ENCODE assay signal across 8 cellular contexts in genomic region chr12:27237790-27238771, GRCh38. TPM values are rescaled to one million over a fixed set of nuclear protein-coding genes. Genes with fewer than 3 reads are reported as not detected.
A peak's percentile ranks its signal among the peaks of the same experiment; 100 is the strongest.
DNase-seq lines count a peak whose midpoint lies in the region; ATAC-seq, FAIRE-seq and TF ChIP-seq lines count a peak whose summit lies in the region.

No MANE protein-coding gene starts in this region.

- no peak for TF ChIP-seq EP300 in gastroesophageal sphincter (IDR thresholded peaks at IDR 0.05)

- peak; percentile 93 for FAIRE-seq in GM18507 (lab: Jason Lieb, UNC)
- peak; percentile 41 for FAIRE-seq in H54 (lab: Jason Lieb, UNC)
- no peak for FAIRE-seq in small intestine (lab: Jason Lieb, UNC)

- TF ChIP-seq CTCF in gastroesophageal sphincter (IDR thresholded peaks at IDR 0.05) (no peak), colonic mucosa (IDR thresholded peaks at IDR 0.05) (no peak)

- TF ChIP-seq POLR2A in H54 (IDR thresholded peaks at IDR 0.05; ENCODE audit: low read depth, low read length) (no peak), gastroesophageal sphincter (IDR thresholded peaks at IDR 0.05) (no peak)

- ATAC-seq in gastroesophageal sphincter, result peak; percentile 48

- H3K9ac ChIP-seq in colonic mucosa (ENCODE audit: low read depth in 2 of 2, low read length in 2 of 2), result no peak overlapping the region

- H3K9me3 ChIP-seq in gastroesophageal sphincter (no peaks in the 10 kb centered on the region), small intestine (ENCODE audit: control insufficient read depth, low read depth) (no peaks in the 10 kb centered on the region), colonic mucosa (no peaks in the 10 kb centered on the region)

- H3K27ac ChIP-seq in gastroesophageal sphincter, result no peak overlapping the region
- H3K27ac ChIP-seq in small intestine (ENCODE audit: low read depth in 1 of 2, low read length in 1 of 2), result peak overlapping the region in 1 of 2 donors; percentile 72
- H3K27ac ChIP-seq in colonic mucosa, result no peak overlapping the region

- H3K4me1 ChIP-seq in gastroesophageal sphincter, result no peaks in the 10 kb centered on the region
- H3K4me1 ChIP-seq in small intestine (ENCODE audit: control insufficient read depth in 2 of 2, insufficient read depth in 1 of 2, low read depth in 1 of 2, low read length in 1 of 2), result no peaks in the 10 kb centered on the region
- H3K4me1 ChIP-seq in colonic mucosa, result no peaks in the 10 kb centered on the region

- H3K36me3 ChIP-seq in gastroesophageal sphincter (no peaks in the 10 kb centered on the region), small intestine (ENCODE audit: control insufficient read depth in 2 of 2, insufficient read depth in 2 of 2, low read length in 2 of 2) (no peaks in the 10 kb centered on the region), colonic mucosa (no peaks in the 10 kb centered on the region)

- no peak overlapping the region for H3K4me3 ChIP-seq in gastroesophageal sphincter
- H3K4me3 ChIP-seq in small intestine (ENCODE audit: low read depth in 1 of 2, low read length in 2 of 2), result no peak overlapping the region
- no peak overlapping the region for H3K4me3 ChIP-seq in colonic mucosa

- DNase-seq in GM18507 (ENCODE audit: extremely low spot score, insufficient read length, low read depth) (no peak), H54 (ENCODE audit: insufficient read length, low spot score) (no peak), NCI-H226 (peak; percentile 26), small intestine (no peak), colonic mucosa (no peak), NCI-H82 (lab: John Stamatoyannopoulos, UW) (no peak), NCI-H2196 (lab: John Stamatoyannopoulos, UW; ENCODE audit: unreplicated experiment) (no peak)

- intact Hi-C loops in colonic mucosa (cut with DNase I), result no loop called here

- H3K27me3 ChIP-seq in gastroesophageal sphincter (no peaks in the 10 kb centered on the region), small intestine (ENCODE audit: control insufficient read depth in 2 of 2, insufficient read depth in 2 of 2, low read length in 2 of 2) (no peaks in the 10 kb centered on the region), colonic mucosa (no peaks in the 10 kb centered on the region)

- 57 to 66% methylated on average over 4 to 5 of the region's 6 CpGs for WGBS in gastroesophageal sphincter (ENCODE audit: low coverage in 1 of 2), 2 donors
- WGBS in small intestine, 3 donors, result 66 to 73% (median 67%) methylated on average over 6 of the region's 6 CpGs

RNA-seq across cellular contexts. Expression of gene STK38L, which starts 6.0 kb away (rescaled TPM):
- total RNA-seq in gastroesophageal sphincter, result 100 to 1,000 TPM in 1 of 4 donors, 10 to 100 TPM in 3; 70.0 to 111 (median 79.2) TPM
- 10 to 100 TPM in 1 of 3 donors, 1 to 10 TPM in 2; 5.8 to 14.9 (median 6.2) TPM for polyA plus RNA-seq in small intestine
- 10 to 100 TPM; 41.9 to 76.6 TPM for total RNA-seq in colonic mucosa
